In genomic region chr10:72736176-72736795, GRCh38 we compare ENCODE assay signal across 11 cellular contexts. TPM values are rescaled to one million over a fixed set of nuclear protein-coding genes. Genes with fewer than 3 reads are reported as not detected.
DNase-seq lines count a peak whose midpoint lies in the region; TF ChIP-seq lines count a peak whose summit lies in the region.
"Had no signal": no experiment of that assay in that cellular context is flagged by ENCODE, and none has a peak within 500 bp of the region (broad histone marks: within the 10 kb centered on the region; RNA-seq: fewer than 3 reads in every experiment).

No MANE protein-coding gene starts in this region.

- H3K27ac ChIP-seq in HUES48 (ENCODE audit: low read depth, low read length) (peak overlapping the region; percentile 25), WERI-Rb-1 (no peak overlapping the region), SK-N-SH (ENCODE audit: low read depth in 2 of 2, low read length in 1 of 2) (peak overlapping the region in 1 of 2 experiments; percentile 20; a peak in 1 of 4 replicates)

- H3K4me3 ChIP-seq in HUES48 (ENCODE audit: low read depth, low read length): no peak overlapping the region
- H3K4me3 ChIP-seq in mucosa of stomach (ENCODE audit: low read length): no peak overlapping the region
- no peak overlapping the region for H3K4me3 ChIP-seq in WERI-Rb-1 (ENCODE audit: low read depth, low read length)
- H3K4me3 ChIP-seq in SK-N-SH (ENCODE audit: low read depth in 2 of 2, low read length in 1 of 2): no peak overlapping the region

- H3K27ac Mint-ChIP-seq in activated naive CD8-positive, alpha-beta T cell treated with anti-CD3 and anti-CD28 coated beads for 36 hours: no peak overlapping the region
- H3K27ac Mint-ChIP-seq: activated CD4-positive, alpha-beta memory T cell treated with anti-CD3 and anti-CD28 coated beads for 36 hours had no signal

- H3K27me3 ChIP-seq in HUES48 (ENCODE audit: control insufficient read depth, insufficient read depth, low read length) (no peaks in the 10 kb centered on the region), mucosa of stomach (ENCODE audit: control insufficient read depth, insufficient read depth, low read length) (no peaks in the 10 kb centered on the region), WERI-Rb-1 (ENCODE audit: insufficient read depth, low read depth, severe bottlenecking) (no peaks in the 10 kb centered on the region), SK-N-SH (ENCODE audit: insufficient read depth) (no peaks in the 10 kb centered on the region)

- no peak overlapping the region for H2AFZ ChIP-seq in SK-N-SH (ENCODE audit: low read depth)

- peaks cover 18% of the 10 kb centered on the region for H3K4me1 Mint-ChIP-seq in activated naive CD8-positive, alpha-beta T cell treated with anti-CD3 and anti-CD28 coated beads for 36 hours

- TF ChIP-seq CTCF in WERI-Rb-1 (IDR thresholded peaks at IDR 0.05; ENCODE audit: low read depth, low read length): no peak
- TF ChIP-seq CTCF in SK-N-SH (IDR thresholded peaks at IDR 0.05): no peak

- POLR2A ChIA-PET in SK-N-SH (lab: Yijun Ruan, JAX): no interaction called here

- no peaks in the 10 kb centered on the region for H3K27me3 Mint-ChIP-seq in activated naive CD8-positive, alpha-beta T cell treated with anti-CD3 and anti-CD28 coated beads for 36 hours
- H3K27me3 Mint-ChIP-seq: activated CD4-positive, alpha-beta memory T cell treated with anti-CD3 and anti-CD28 coated beads for 36 hours had no signal

- no peaks in the 10 kb centered on the region for H3K9me3 ChIP-seq in HUES48 (ENCODE audit: control insufficient read depth, insufficient read depth, low read length)
- no peaks in the 10 kb centered on the region for H3K9me3 ChIP-seq in mucosa of stomach (ENCODE audit: control insufficient read depth, low read length)
- H3K9me3 ChIP-seq in WERI-Rb-1 (ENCODE audit: severe bottlenecking): no peaks in the 10 kb centered on the region
- no peaks in the 10 kb centered on the region for H3K9me3 ChIP-seq in SK-N-SH

- no peak overlapping the region for H3K4me3 Mint-ChIP-seq in activated naive CD8-positive, alpha-beta T cell treated with anti-CD3 and anti-CD28 coated beads for 36 hours
- H3K4me3 Mint-ChIP-seq: activated CD4-positive, alpha-beta memory T cell treated with anti-CD3 and anti-CD28 coated beads for 36 hours had no signal

- H3K9me2 ChIP-seq in SK-N-SH: no peaks in the 10 kb centered on the region

- TF ChIP-seq EP300 in SK-N-SH (IDR thresholded peaks at IDR 0.05; ENCODE audit: borderline replicate concordance in 1 of 2, low read depth in 1 of 2, low read length in 1 of 2): no peak

- CTCF ChIA-PET in SK-N-SH (lab: Yijun Ruan, JAX): no interaction called here

- peaks cover 55% of the 10 kb centered on the region for H3K79me2 ChIP-seq in SK-N-SH (ENCODE audit: insufficient read depth)

- no peaks in the 10 kb centered on the region for H3K36me3 ChIP-seq in HUES48 (ENCODE audit: control insufficient read depth, insufficient read depth, low read length)
- H3K36me3 ChIP-seq in mucosa of stomach (ENCODE audit: control insufficient read depth, insufficient read depth, low read length): no peaks in the 10 kb centered on the region
- no peaks in the 10 kb centered on the region for H3K36me3 ChIP-seq in WERI-Rb-1
- H3K36me3 ChIP-seq in SK-N-SH (replicated peaks in 1 of 2; ENCODE audit: control insufficient read depth in 1 of 2, insufficient read depth in 2 of 2, low read length in 1 of 2): no peaks in the 10 kb centered on the region

- H3K9ac ChIP-seq in HUES48 (ENCODE audit: low read depth, low read length) (no peak overlapping the region), mucosa of stomach (ENCODE audit: low read length) (peak overlapping the region; percentile 26), SK-N-SH (no peak overlapping the region)

- H3K4me1 ChIP-seq in HUES48 (ENCODE audit: control insufficient read depth, insufficient read depth, low read length) (peaks cover 37% of the 10 kb centered on the region), mucosa of stomach (ENCODE audit: control insufficient read depth, insufficient read depth, low read length) (peaks cover 42% of the 10 kb centered on the region), SK-N-SH (ENCODE audit: control insufficient read depth in 1 of 2, insufficient read depth in 2 of 2, low read depth in 1 of 2, low read length in 1 of 2) (no peaks in the 10 kb centered on the region)

- no peak overlapping the region for H3K4me2 ChIP-seq in SK-N-SH

- peak; percentile 79 for DNase-seq in AG08395 (ENCODE audit: low spot score)
- DNase-seq in dedifferentiated amniotic fluid mesenchymal stem cell (ENCODE audit: extremely low spot score): peak; percentile 75
- no peak for DNase-seq in WERI-Rb-1
- no peak for DNase-seq in SK-N-SH
- DNase-seq in Kasumi-1 (lab: John Stamatoyannopoulos, UW): no peak
- no peak for DNase-seq in activated naive CD8-positive, alpha-beta T cell treated with anti-CD3 and anti-CD28 coated beads for 36 hours
- DNase-seq: activated CD4-positive, alpha-beta memory T cell treated with anti-CD3 and anti-CD28 coated beads for 36 hours; DND-41; hippocampal formation had no signal

- no peaks in the 10 kb centered on the region for H3K9me3 Mint-ChIP-seq in activated naive CD8-positive, alpha-beta T cell treated with anti-CD3 and anti-CD28 coated beads for 36 hours
- H3K9me3 Mint-ChIP-seq: activated CD4-positive, alpha-beta memory T cell treated with anti-CD3 and anti-CD28 coated beads for 36 hours had no signal

- TF ChIP-seq RAD21 in SK-N-SH (IDR thresholded peaks at IDR 0.05; ENCODE audit: low read length): no peak

- no peaks in the 10 kb centered on the region for H4K20me1 ChIP-seq in SK-N-SH (ENCODE audit: insufficient read depth)

- H3F3A ChIP-seq in SK-N-SH (replicated peaks; ENCODE audit: insufficient read depth): no peaks in the 10 kb centered on the region

- WGBS in SK-N-SH (ENCODE audit: low lambda C conversion rate): 88% methylated on average over 1 of the region's 1 CpG

- H3K36me3 Mint-ChIP-seq in activated naive CD8-positive, alpha-beta T cell treated with anti-CD3 and anti-CD28 coated beads for 36 hours: peaks cover 2% of the 10 kb centered on the region
- H3K36me3 Mint-ChIP-seq: activated CD4-positive, alpha-beta memory T cell treated with anti-CD3 and anti-CD28 coated beads for 36 hours had no signal

TF ChIP-seq in SK-N-SH, 30 proteins besides CTCF, POLR2A, EP300 and RAD21 (continues in another document):
- TF ChIP-seq IRF3 (IDR thresholded peaks at IDR 0.05; ENCODE audit: low read depth, low read length): no peak
- no peak for TF ChIP-seq NRF1 (IDR thresholded peaks at IDR 0.05; ENCODE audit: low read depth, low read length)
- TF ChIP-seq ZBTB33 (IDR thresholded peaks at IDR 0.05; ENCODE audit: borderline replicate concordance, low read depth): no peak
- TF ChIP-seq FOXJ3 (CRISPR knock-in tag; IDR thresholded peaks at IDR 0.05): no peak
- TF ChIP-seq REST (IDR thresholded peaks at IDR 0.05; ENCODE audit: low read depth, low read length): no peak
- TF ChIP-seq SMC3 (IDR thresholded peaks at IDR 0.05; ENCODE audit: low read depth, low read length): no peak

RNA-seq across cellular contexts. Expression of gene MCU, which starts 44.3 kb away (rescaled TPM):
- polyA plus RNA-seq in SK-N-SH (2012; rRNA removed): 20.6 and 30.1 TPM in 2 replicates
- 26.2 and 26.9 TPM in 2 replicates for polyA plus RNA-seq in SK-N-SH (2012; cell fraction: cytosol; rRNA removed)
- 24.1 and 33.0 TPM in 2 replicates for polyA plus RNA-seq in SK-N-SH (2012; cell fraction: nucleus; rRNA removed)
- 10 to 100 TPM; 15.3 to 15.5 TPM for total RNA-seq in activated naive CD8-positive, alpha-beta T cell treated with anti-CD3 and anti-CD28 coated beads for 36 hours

Comparison
In these comparisons a context has a peak if more than half of its experiments do, and no peak if none do; other contexts are left out.
1. DNase-seq: peak in AG08395 (single experiment) and dedifferentiated amniotic fluid mesenchymal stem cell (single experiment); none in WERI-Rb-1 (single experiment), SK-N-SH (single experiment), Kasumi-1 (0 of 2) and activated naive CD8-positive, alpha-beta T cell treated with anti-CD3 and anti-CD28 coated beads for 36 hours (single experiment).